In the genomic region with DNA sequence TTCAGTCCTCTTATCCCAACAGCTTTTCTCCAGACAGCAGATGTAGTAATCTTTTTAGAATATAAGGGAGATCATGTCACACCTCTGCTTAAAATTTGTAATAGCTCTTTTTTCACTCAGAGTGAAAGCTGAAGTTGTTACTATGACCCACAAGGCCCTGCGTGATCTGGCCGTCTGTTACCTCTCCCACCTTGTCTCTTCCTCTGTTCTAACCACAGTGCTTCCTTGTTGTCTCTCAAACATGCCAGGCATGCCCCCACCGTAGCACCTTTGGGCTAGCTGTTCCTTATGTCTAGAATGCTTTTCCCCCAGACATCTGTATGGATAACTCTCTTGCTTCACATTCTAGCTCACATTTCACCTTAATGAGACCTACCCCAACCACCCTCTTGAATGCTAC, we compare ENCODE assay signal across 8 cellular contexts. TPM values are rescaled to one million over a fixed set of nuclear protein-coding genes. Genes with fewer than 3 reads are reported as not detected.
DNase-seq lines count a peak whose midpoint lies in the region; ATAC-seq and TF ChIP-seq lines count a peak whose summit lies in the region.

No MANE protein-coding gene starts in this region.

- H3K4me1 Mint-ChIP-seq in activated CD4-positive, alpha-beta T cell treated with anti-CD3 and anti-CD28 coated beads for 36 hours = peaks cover 51% of the 10 kb centered on the region
- H3K4me1 Mint-ChIP-seq in activated T-helper 2 cell treated with anti-CD3 and anti-CD28 coated beads, Interferon-gamma antibody, Interleukin-2, Interleukin-4, amounts not matched to agents 10 μg/mL and 5 μg/mL and 100 μg/mL, durations not matched to agents 14 hours and 24 hours and 36 hours (ENCODE audit: low read depth) = peaks cover 31% of the 10 kb centered on the region

- intact Hi-C loops in activated CD4-positive, alpha-beta T cell treated with anti-CD3 and anti-CD28 coated beads for 36 hours (cut with DNase I, micrococcal nuclease) = no loop called here
- intact Hi-C loops in activated T-helper 2 cell treated with anti-CD3 and anti-CD28 coated beads, Interferon-gamma antibody, Interleukin-2, Interleukin-4, amounts not matched to agents 10 μg/mL and 5 μg/mL and 100 μg/mL, durations not matched to agents 14 hours and 24 hours and 36 hours (cut with micrococcal nuclease) = loop anchor here (10.0 kb wide), 1 partner anchor 156 kb away; no protein-coding TSS in a partner anchor

- peak; percentile 87 for ATAC-seq in activated CD4-positive, alpha-beta T cell treated with anti-CD3 and anti-CD28 coated beads for 36 hours
- ATAC-seq in HG03520 (IDR thresholded peaks at IDR 0.05; ENCODE audit: unreplicated experiment) (peak; percentile 61), GM18505 (IDR thresholded peaks at IDR 0.05; ENCODE audit: unreplicated experiment) (no peak)
- ATAC-seq in stimulated activated naive CD8-positive, alpha-beta T cell treated with anti-CD3 and anti-CD28 coated beads, Interleukin-15, Interleukin-2, amounts not matched to agents 100 U/mL and 50 U/mL, for 24 hours = peak; percentile 79

- H3K4me3 Mint-ChIP-seq in activated CD4-positive, alpha-beta T cell treated with anti-CD3 and anti-CD28 coated beads for 36 hours = peak overlapping the region; percentile 59
- H3K4me3 Mint-ChIP-seq in activated T-helper 2 cell treated with anti-CD3 and anti-CD28 coated beads, Interferon-gamma antibody, Interleukin-2, Interleukin-4, amounts not matched to agents 10 μg/mL and 5 μg/mL and 100 μg/mL, durations not matched to agents 14 hours and 24 hours and 36 hours (ENCODE audit: low read depth) = peak overlapping the region; percentile 72

- H3K27me3 Mint-ChIP-seq in activated CD4-positive, alpha-beta T cell treated with anti-CD3 and anti-CD28 coated beads for 36 hours = no peaks in the 10 kb centered on the region
- no peaks in the 10 kb centered on the region for H3K27me3 Mint-ChIP-seq in activated T-helper 2 cell treated with anti-CD3 and anti-CD28 coated beads, Interferon-gamma antibody, Interleukin-2, Interleukin-4, amounts not matched to agents 10 μg/mL and 5 μg/mL and 100 μg/mL, durations not matched to agents 14 hours and 24 hours and 36 hours (ENCODE audit: low read depth)

- DNase-seq in activated CD4-positive, alpha-beta T cell treated with anti-CD3 and anti-CD28 coated beads for 36 hours = peak; percentile 64
- DNase-seq in activated CD4-positive, alpha-beta T cell treated with anti-CD3 and anti-CD28 coated beads for 1 hour = no peak
- peak; percentile 36 for DNase-seq in activated T-helper 2 cell treated with anti-CD3 and anti-CD28 coated beads, Interferon-gamma antibody, Interleukin-2, Interleukin-4, amounts not matched to agents 10 μg/mL and 5 μg/mL and 100 μg/mL, durations not matched to agents 14 hours and 24 hours and 36 hours (ENCODE audit: low spot score)
- peak; percentile 25 for DNase-seq in stimulated activated naive CD8-positive, alpha-beta T cell treated with anti-CD3 and anti-CD28 coated beads, Interleukin-15, Interleukin-2, amounts not matched to agents 100 U/mL and 50 U/mL, for 24 hours
- DNase-seq in Ammon's horn (ENCODE audit: low spot score) (no peak), mesenteric fat pad (ENCODE audit: low spot score) (no peak)

- CTCF ChIA-PET in activated CD4-positive, alpha-beta T cell treated with anti-CD3 and anti-CD28 coated beads for 36 hours (lab: Charles Lee) = interaction anchor here (0.6 to 2.2 kb wide), 8 partner anchors 10 to 156 kb away, joined by 3 to 20 read pairs (median 5); no protein-coding TSS in a partner anchor

- POLR2A ChIA-PET in activated CD4-positive, alpha-beta T cell treated with anti-CD3 and anti-CD28 coated beads for 36 hours (lab: Charles Lee) = interaction anchor here (0.8 kb wide), 1 partner anchor 156 kb away, joined by 4 read pairs; no protein-coding TSS in a partner anchor

- peak overlapping the region; percentile 90 for H3K27ac Mint-ChIP-seq in activated CD4-positive, alpha-beta T cell treated with anti-CD3 and anti-CD28 coated beads for 36 hours
- peak overlapping the region; percentile 86 for H3K27ac Mint-ChIP-seq in activated T-helper 2 cell treated with anti-CD3 and anti-CD28 coated beads, Interferon-gamma antibody, Interleukin-2, Interleukin-4, amounts not matched to agents 10 μg/mL and 5 μg/mL and 100 μg/mL, durations not matched to agents 14 hours and 24 hours and 36 hours

- peaks cover 51% of the 10 kb centered on the region for H3K36me3 Mint-ChIP-seq in activated CD4-positive, alpha-beta T cell treated with anti-CD3 and anti-CD28 coated beads for 36 hours (ENCODE audit: low read depth)
- peaks cover 60% of the 10 kb centered on the region for H3K36me3 Mint-ChIP-seq in activated T-helper 2 cell treated with anti-CD3 and anti-CD28 coated beads, Interferon-gamma antibody, Interleukin-2, Interleukin-4, amounts not matched to agents 10 μg/mL and 5 μg/mL and 100 μg/mL, durations not matched to agents 14 hours and 24 hours and 36 hours (ENCODE audit: low read depth)

- H3K9me3 Mint-ChIP-seq in activated CD4-positive, alpha-beta T cell treated with anti-CD3 and anti-CD28 coated beads for 36 hours (ENCODE audit: low read depth) = no peaks in the 10 kb centered on the region
- H3K9me3 Mint-ChIP-seq in activated T-helper 2 cell treated with anti-CD3 and anti-CD28 coated beads, Interferon-gamma antibody, Interleukin-2, Interleukin-4, amounts not matched to agents 10 μg/mL and 5 μg/mL and 100 μg/mL, durations not matched to agents 14 hours and 24 hours and 36 hours = no peaks in the 10 kb centered on the region

- no peak for TF ChIP-seq POLR2A in GM18505 (IDR thresholded peaks at IDR 0.05; ENCODE audit: borderline replicate concordance, extremely low read depth, insufficient read depth, insufficient read length)

RNA-seq across cellular contexts. Expression of gene NECAP1, which starts 6.5 kb away (rescaled TPM):
- 10 to 100 TPM; 29.4 to 29.8 TPM for total RNA-seq in activated CD4-positive, alpha-beta T cell treated with anti-CD3 and anti-CD28 coated beads for 36 hours
- 25.7 and 27.9 TPM in 2 replicates for total RNA-seq in activated T-helper 2 cell treated with anti-CD3 and anti-CD28 coated beads, Interferon-gamma antibody, Interleukin-2, Interleukin-4, amounts not matched to agents 10 μg/mL and 5 μg/mL and 100 μg/mL, durations not matched to agents 14 hours and 24 hours and 36 hours
- total RNA-seq in mesenteric fat pad = 23.6 TPM

RNA-seq across cellular contexts. Expression of gene C3AR1, which starts 22.4 kb away (rescaled TPM):
- total RNA-seq in activated CD4-positive, alpha-beta T cell treated with anti-CD3 and anti-CD28 coated beads for 36 hours = under 1 TPM; 0.33 to 0.57 TPM
- total RNA-seq in activated T-helper 2 cell treated with anti-CD3 and anti-CD28 coated beads, Interferon-gamma antibody, Interleukin-2, Interleukin-4, amounts not matched to agents 10 μg/mL and 5 μg/mL and 100 μg/mL, durations not matched to agents 14 hours and 24 hours and 36 hours = 0.50 and 0.62 TPM in 2 replicates
- 53.1 TPM for total RNA-seq in mesenteric fat pad

RNA-seq across cellular contexts. Expression of gene CLEC4A, which starts 34.8 kb away (rescaled TPM):
- not detected for total RNA-seq in activated CD4-positive, alpha-beta T cell treated with anti-CD3 and anti-CD28 coated beads for 36 hours
- 0.94 TPM in 1 of 2 replicates, not detected in the other for total RNA-seq in activated T-helper 2 cell treated with anti-CD3 and anti-CD28 coated beads, Interferon-gamma antibody, Interleukin-2, Interleukin-4, amounts not matched to agents 10 μg/mL and 5 μg/mL and 100 μg/mL, durations not matched to agents 14 hours and 24 hours and 36 hours
- 3.5 TPM for total RNA-seq in mesenteric fat pad

RNA-seq across cellular contexts. Expression of gene FOXJ2, which starts 56.1 kb away (rescaled TPM):
- total RNA-seq in activated CD4-positive, alpha-beta T cell treated with anti-CD3 and anti-CD28 coated beads for 36 hours = 10 to 100 TPM; 14.8 to 16.5 TPM
- 16.5 and 16.8 TPM in 2 replicates for total RNA-seq in activated T-helper 2 cell treated with anti-CD3 and anti-CD28 coated beads, Interferon-gamma antibody, Interleukin-2, Interleukin-4, amounts not matched to agents 10 μg/mL and 5 μg/mL and 100 μg/mL, durations not matched to agents 14 hours and 24 hours and 36 hours
- total RNA-seq in mesenteric fat pad = 16.4 TPM

Comparison
In these comparisons a context has a peak if more than half of its experiments do, and no peak if none do; other contexts are left out.
1. DNase-seq: peak in activated CD4-positive, alpha-beta T cell treated with anti-CD3 and anti-CD28 coated beads for 36 hours (single experiment), activated T-helper 2 cell treated with anti-CD3 and anti-CD28 coated beads, Interferon-gamma antibody, Interleukin-2, Interleukin-4, amounts not matched to agents 10 μg/mL and 5 μg/mL and 100 μg/mL, durations not matched to agents 14 hours and 24 hours and 36 hours (single experiment) and stimulated activated naive CD8-positive, alpha-beta T cell treated with anti-CD3 and anti-CD28 coated beads, Interleukin-15, Interleukin-2, amounts not matched to agents 100 U/mL and 50 U/mL, for 24 hours (single experiment); none in activated CD4-positive, alpha-beta T cell treated with anti-CD3 and anti-CD28 coated beads for 1 hour (single experiment), Ammon's horn (single experiment) and mesenteric fat pad (single experiment).
2. RNA of gene C3AR1, which starts 22.4 kb away (total RNA-seq): 53.1 TPM in mesenteric fat pad (single experiment); 0.33 to 0.57 TPM in activated CD4-positive, alpha-beta T cell treated with anti-CD3 and anti-CD28 coated beads for 36 hours and 0.50 to 0.62 TPM in activated T-helper 2 cell treated with anti-CD3 and anti-CD28 coated beads, Interferon-gamma antibody, Interleukin-2, Interleukin-4, amounts not matched to agents 10 μg/mL and 5 μg/mL and 100 μg/mL, durations not matched to agents 14 hours and 24 hours and 36 hours; every median in the first group is over 10 times any median in the second.